In genomic region chr19:49491804-49492572, GRCh38 we compare ENCODE assay signal across 1 cellular context.
TF ChIP-seq lines count a peak whose summit lies in the region.

No MANE protein-coding gene starts in this region.

TF ChIP-seq in K562, 482 proteins besides CTCF, POLR2A, EP300 and RAD21 (continued from another document):
- no peak for TF ChIP-seq STAG1 (CRISPR knock-in tag; IDR thresholded peaks at IDR 0.05; ENCODE audit: borderline replicate concordance)
